Comparison of ENCODE assay signal across 13 cellular contexts in genomic region chr9:534886-535285, GRCh38. TPM values are rescaled to one million over a fixed set of nuclear protein-coding genes. Genes with fewer than 3 reads are reported as not detected.
DNase-seq lines count a peak whose midpoint lies in the region; ATAC-seq and TF ChIP-seq lines count a peak whose summit lies in the region.
"Had no signal": no experiment of that assay in that cellular context is flagged by ENCODE, and none has a peak within 500 bp of the region (broad histone marks: within the 10 kb centered on the region; RNA-seq: fewer than 3 reads in every experiment).

No MANE protein-coding gene starts in this region.

- 28 to 29% methylated on average over 4 of the region's 4 CpGs for WGBS in body of pancreas, 2 donors
- 17 to 53% methylated on average over 4 of the region's 4 CpGs for WGBS in sigmoid colon, 2 donors

- no peaks in the 10 kb centered on the region for H3K9me3 Mint-ChIP-seq in CD8-positive, alpha-beta memory T cell

- ATAC-seq in body of pancreas (peak; percentile 74), left ventricle myocardium superior (peak; percentile 70), GM21360 (IDR thresholded peaks at IDR 0.05; ENCODE audit: unreplicated experiment) (no peak), HG03175 (IDR thresholded peaks at IDR 0.05; ENCODE audit: unreplicated experiment) (no peak)

- H3K27ac Mint-ChIP-seq in CD8-positive, alpha-beta memory T cell = no peak overlapping the region
- H3K27ac Mint-ChIP-seq: activated T-cell treated with anti-CD3 and anti-CD28 coated beads, Interleukin-2, amount 50 U/mL, for 24 hours had no signal

- H3K27me3 ChIP-seq in body of pancreas (no peaks in the 10 kb centered on the region), sigmoid colon (no peaks in the 10 kb centered on the region)
- no peaks in the 10 kb centered on the region for H3K27me3 ChIP-seq in CD8-positive, alpha-beta memory T cell (ENCODE audit: insufficient read depth, low read length, poor library complexity, severe bottlenecking)

- no peak for TF ChIP-seq POLR2A in body of pancreas (IDR thresholded peaks at IDR 0.05)
- TF ChIP-seq POLR2A in sigmoid colon (IDR thresholded peaks at IDR 0.05) = no peak

- H3K36me3 Mint-ChIP-seq in CD8-positive, alpha-beta memory T cell = peaks cover 0 to 5% (median 4%) of the 10 kb centered on the region in 3 donors

- H3K27ac ChIP-seq in body of pancreas (peak overlapping the region in 1 of 4 donors; percentile 18), sigmoid colon (peak overlapping the region in 1 of 4 donors; percentile 47)
- no peak overlapping the region for H3K27ac ChIP-seq in CD8-positive, alpha-beta memory T cell (ENCODE audit: low read depth, low read length)
- H3K27ac ChIP-seq: spleen, WERI-Rb-1 had no signal

- DNase-seq in body of pancreas (peak; percentile 65 to 80 (median 80)), left ventricle myocardium superior (peak; percentile 50), sigmoid colon (peak; percentile 70)
- DNase-seq in activated CD8-positive, alpha-beta memory T cell treated with anti-CD3 and anti-CD28 coated beads for 24 hours = no peak
- DNase-seq in CD8-positive, alpha-beta memory T cell = no peak
- DNase-seq: activated T-cell treated with anti-CD3 and anti-CD28 coated beads, Interleukin-2, amount 50 U/mL, for 24 hours; erythroblast; NCI-H524; spleen; WERI-Rb-1 had no signal

- TF ChIP-seq EP300 in Ishikawa (IDR thresholded peaks at IDR 0.05; ENCODE audit: borderline replicate concordance) (no peak), sigmoid colon (IDR thresholded peaks at IDR 0.05) (no peak)

- CTCF ChIA-PET in CD8-positive, alpha-beta memory T cell (lab: Charles Lee) = no interaction called here

- peaks cover 49% of the 10 kb centered on the region for H3K4me1 ChIP-seq in body of pancreas
- peaks cover 0 to 40% (median 23%) of the 10 kb centered on the region in 4 donors for H3K4me1 ChIP-seq in sigmoid colon
- H3K4me1 ChIP-seq in CD8-positive, alpha-beta memory T cell (ENCODE audit: insufficient read depth, low read length) = no peaks in the 10 kb centered on the region

- no peak overlapping the region for H3K4me3 Mint-ChIP-seq in CD8-positive, alpha-beta memory T cell
- H3K4me3 Mint-ChIP-seq: activated T-cell treated with anti-CD3 and anti-CD28 coated beads, Interleukin-2, amount 50 U/mL, for 24 hours had no signal

- peaks cover 5 to 11% (median 11%) of the 10 kb centered on the region in 3 donors for H3K4me1 Mint-ChIP-seq in CD8-positive, alpha-beta memory T cell

- intact Hi-C loops in body of pancreas (cut with DNase I) = no loop called here
- intact Hi-C loops in left ventricle myocardium superior (cut with micrococcal nuclease) = no loop called here
- intact Hi-C loops in sigmoid colon (cut with DNase I) = no loop called here

- H3K27me3 Mint-ChIP-seq in CD8-positive, alpha-beta memory T cell = peaks cover 3 to 30% of the 10 kb centered on the region in 2 donors

- no peak overlapping the region for H3K4me3 ChIP-seq in body of pancreas
- no peak overlapping the region for H3K4me3 ChIP-seq in sigmoid colon
- H3K4me3 ChIP-seq in CD8-positive, alpha-beta memory T cell (ENCODE audit: low read length) = no peak overlapping the region
- H3K4me3 ChIP-seq: spleen had no signal

- H3K36me3 ChIP-seq in body of pancreas (replicated peaks in 1 of 2; ENCODE audit: insufficient read depth in 1 of 2, low read depth in 2 of 2) = no peaks in the 10 kb centered on the region
- H3K36me3 ChIP-seq in sigmoid colon = no peaks in the 10 kb centered on the region
- H3K36me3 ChIP-seq in CD8-positive, alpha-beta memory T cell (ENCODE audit: insufficient read depth, low read length) = no peaks in the 10 kb centered on the region
- H3K36me3 ChIP-seq: spleen had no signal

- POLR2A ChIA-PET in CD8-positive, alpha-beta memory T cell (lab: Charles Lee) = no interaction called here

- TF ChIP-seq CTCF in body of pancreas (IDR thresholded peaks at IDR 0.05) (no peak), sigmoid colon (IDR thresholded peaks at IDR 0.05) (no peak)

- H3K9me3 ChIP-seq in body of pancreas (no peaks in the 10 kb centered on the region), sigmoid colon (no peaks in the 10 kb centered on the region)
- no peaks in the 10 kb centered on the region for H3K9me3 ChIP-seq in CD8-positive, alpha-beta memory T cell (ENCODE audit: low read length)

- no peak for TF ChIP-seq RAD21 in Ishikawa (IDR thresholded peaks at IDR 0.05; ENCODE audit: low read depth)

TF ChIP-seq in Ishikawa, 13 proteins besides CTCF, POLR2A, EP300 and RAD21:
- TF ChIP-seq CREB1 (IDR thresholded peaks at IDR 0.05; ENCODE audit: low read depth) = no peak
- no peak for TF ChIP-seq FOXM1 (IDR thresholded peaks at IDR 0.05; ENCODE audit: borderline replicate concordance, low read depth)
- TF ChIP-seq NFIC (IDR thresholded peaks at IDR 0.05) = peak; percentile 39; the same call in 1 of the 2 replicates
- TF ChIP-seq EGR1 (IDR thresholded peaks at IDR 0.05) = no peak

RNA-seq across cellular contexts. Expression of gene KANK1, which starts 30.4 kb away (rescaled TPM):
- total RNA-seq in body of pancreas = 10 to 100 TPM; 37.9 to 44.2 TPM
- total RNA-seq in left ventricle myocardium superior = 159 TPM
- 100 to 1,000 TPM in 1 of 4 donors, 10 to 100 TPM in 3; 67.8 to 127 (median 91.0) TPM for total RNA-seq in sigmoid colon
- polyA plus RNA-seq in sigmoid colon = 10 to 100 TPM; 11.5 to 21.0 (median 15.0) TPM
- 1 to 10 TPM; 2.9 to 3.4 TPM for total RNA-seq in CD8-positive, alpha-beta memory T cell
- polyA plus RNA-seq in CD8-positive, alpha-beta memory T cell = 3.8 TPM

Comparison
In these comparisons a context has a peak if more than half of its experiments do, and no peak if none do; other contexts are left out.
1. ATAC-seq: peak in body of pancreas (single experiment) and left ventricle myocardium superior (single experiment); none in GM21360 (single experiment) and HG03175 (single experiment).
2. DNase-seq: peak in body of pancreas (4 of 4), left ventricle myocardium superior (single experiment) and sigmoid colon (single experiment); none in activated CD8-positive, alpha-beta memory T cell treated with anti-CD3 and anti-CD28 coated beads for 24 hours (single experiment) and CD8-positive, alpha-beta memory T cell (0 of 5).
3. RNA of gene KANK1, which starts 30.4 kb away (total RNA-seq): 159 TPM in left ventricle myocardium superior (single experiment), 67.8 to 127 TPM in sigmoid colon and 37.9 to 44.2 TPM in body of pancreas; 2.9 to 3.4 TPM in CD8-positive, alpha-beta memory T cell; every median in the first group is over 4 times any median in the second.